In genomic region chr6:158068156-158068892, GRCh38 we compare ENCODE assay signal across 12 cellular contexts.
DNase-seq lines count a peak whose midpoint lies in the region; ATAC-seq and TF ChIP-seq lines count a peak whose summit lies in the region.
"Had no signal": no experiment of that assay in that cellular context is flagged by ENCODE, and none has a peak within 500 bp of the region (broad histone marks: within the 10 kb centered on the region; RNA-seq: fewer than 3 reads in every experiment).

No MANE protein-coding gene starts in this region.

- no CpG with 5 or more reads among the region's 10 CpGs for WGBS in H9 (ENCODE audit: extremely low coverage, insufficient read length, low lambda C conversion rate)
- no CpG with 5 or more reads among the region's 10 CpGs for WGBS in neuronal stem cell (ENCODE audit: extremely low coverage in 2 of 2, insufficient read length in 2 of 2, insufficient replicate concordance in 1 of 2), 2 donors

- H3K36me3 ChIP-seq in ACC112 (ENCODE audit: insufficient read depth, low read length), result peaks cover 4% of the 10 kb centered on the region; the same call in 1 of the 2 replicates
- H3K36me3 ChIP-seq in colonic mucosa, result no peaks in the 10 kb centered on the region
- H3K36me3 ChIP-seq in neuronal stem cell (replicated peaks in 1 of 2; ENCODE audit: control insufficient read depth in 2 of 2, insufficient read depth in 2 of 2, low read length in 2 of 2), result peaks cover 0 to 25% of the 10 kb centered on the region in 2 donors

- no peak overlapping the region for H4K5ac ChIP-seq in H9 (ENCODE audit: insufficient read length, low read depth, low read length)

- H4K8ac ChIP-seq in H9 (replicated peaks; ENCODE audit: insufficient read length, low read depth, low read length) (no peak overlapping the region), neuronal stem cell (ENCODE audit: low read depth, low read length) (no peak overlapping the region)

- no peaks in the 10 kb centered on the region for H3K23me2 ChIP-seq in H9 (ENCODE audit: insufficient read length, low read depth, low read length, poor library complexity, severe bottlenecking)

- peaks cover 4 to 17% of the 10 kb centered on the region in 2 experiments for H3K4me1 Mint-ChIP-seq in H9

- no peak overlapping the region for H2BK15ac ChIP-seq in H9 (ENCODE audit: low read depth, low read length)
- H2BK15ac ChIP-seq in neuronal stem cell (ENCODE audit: low read length), result no peak overlapping the region

- H3K9me3 ChIP-seq in H9 (ENCODE audit: control insufficient read depth, low read depth, low read length) (no peaks in the 10 kb centered on the region), colonic mucosa (no peaks in the 10 kb centered on the region), neuronal stem cell (replicated peaks in 1 of 2; ENCODE audit: control insufficient read depth in 2 of 2, insufficient read depth in 1 of 2, low read depth in 1 of 2, low read length in 2 of 2) (no peaks in the 10 kb centered on the region)

- H2BK12ac ChIP-seq in H9 (ENCODE audit: insufficient read length, low read depth, low read length), result no peak overlapping the region
- H2BK12ac ChIP-seq in neuronal stem cell (ENCODE audit: low read length), result no peak overlapping the region

- H2BK5ac ChIP-seq in H9 (ENCODE audit: insufficient read length, low read length) (no peak overlapping the region), neuronal stem cell (ENCODE audit: low read length) (no peak overlapping the region)

- H4K20me1 ChIP-seq in H9 (ENCODE audit: control insufficient read depth, insufficient read depth, insufficient read length), result no peaks in the 10 kb centered on the region

- H3T11ph ChIP-seq in H9 (ENCODE audit: low read length), result no peak overlapping the region

- H3K27ac ChIP-seq in ACC112 (ENCODE audit: low read depth, low read length), result peak overlapping the region; percentile 97
- H3K27ac ChIP-seq in H9 (ENCODE audit: insufficient read length, low read depth, low read length), result no peak overlapping the region
- peak overlapping the region; percentile 79 for H3K27ac ChIP-seq in colonic mucosa
- no peak overlapping the region for H3K27ac ChIP-seq in neuronal stem cell (replicated peaks; ENCODE audit: low read length)

- H3K79me2 ChIP-seq in ACC112 (ENCODE audit: control insufficient read depth, insufficient read depth, low read length, unreplicated experiment) (peaks cover 2% of the 10 kb centered on the region), H9 (ENCODE audit: insufficient read depth, low read length) (no peaks in the 10 kb centered on the region)

- H2BK120ac ChIP-seq in H9 (ENCODE audit: low read depth, low read length, poor library complexity, severe bottlenecking) (no peak overlapping the region), neuronal stem cell (ENCODE audit: low read depth, low read length) (no peak overlapping the region)

- H3K27me3 ChIP-seq in ACC112 (ENCODE audit: insufficient read depth, low read length) (no peaks in the 10 kb centered on the region), H9 (ENCODE audit: insufficient read depth, low read length) (no peaks in the 10 kb centered on the region), colonic mucosa (no peaks in the 10 kb centered on the region), neuronal stem cell (ENCODE audit: control insufficient read depth in 3 of 3, insufficient read depth in 3 of 3, low read depth in 1 of 3, low read length in 3 of 3) (no peaks in the 10 kb centered on the region)

- H2AK5ac ChIP-seq in H9 (ENCODE audit: insufficient read length, low read length) (no peak overlapping the region), neuronal stem cell (ENCODE audit: low read depth, low read length) (peak overlapping the region; percentile 50)

- no peak for ATAC-seq in GM19467 (IDR thresholded peaks at IDR 0.05; ENCODE audit: unreplicated experiment)

- no peak overlapping the region for H2BK20ac ChIP-seq in H9 (ENCODE audit: low read depth, low read length, poor library complexity, severe bottlenecking)

- no peak overlapping the region for H3K4me2 ChIP-seq in H9 (ENCODE audit: insufficient read depth, insufficient read length, low read length)
- no peak overlapping the region for H3K4me2 ChIP-seq in neuronal stem cell (ENCODE audit: insufficient read depth, low read length, poor library complexity, severe bottlenecking)

- no peaks in the 10 kb centered on the region for H3K9me3 Mint-ChIP-seq in H9
- H3K9me3 Mint-ChIP-seq: CD4-positive, alpha-beta T cell had no signal

- H3K56ac ChIP-seq in H9 (ENCODE audit: insufficient read length, low read depth, low read length), result no peak overlapping the region

- H3K79me1 ChIP-seq in H9 (ENCODE audit: insufficient read depth, low read depth, low read length, poor library complexity, severe bottlenecking), result no peaks in the 10 kb centered on the region
- H3K79me1 ChIP-seq in neuronal stem cell (ENCODE audit: low read depth, low read length), result no peaks in the 10 kb centered on the region

- peaks cover 0 to 53% (median 4%) of the 10 kb centered on the region in 3 experiments; a peak in 3 of 7 replicates for H3K36me3 Mint-ChIP-seq in H9 (ENCODE audit: insufficient read depth in 1 of 3, low read depth in 3 of 3)

- no peak overlapping the region for H3K23ac ChIP-seq in H9 (ENCODE audit: insufficient read length, low read depth, low read length)
- H3K23ac ChIP-seq in neuronal stem cell (ENCODE audit: low read depth, low read length, poor library complexity), result no peak overlapping the region

- H3K4me3 Mint-ChIP-seq in H9, result no peak overlapping the region; a peak in 1 of 5 replicates
- H3K4me3 Mint-ChIP-seq: CD4-positive, alpha-beta T cell had no signal

- H3K4ac ChIP-seq in H9 (ENCODE audit: low read depth, low read length), result no peak overlapping the region
- H3K4ac ChIP-seq in neuronal stem cell (ENCODE audit: low read length), result no peak overlapping the region

- no peaks in the 10 kb centered on the region for H3K27me3 Mint-ChIP-seq in H9 (ENCODE audit: low read depth)
- H3K27me3 Mint-ChIP-seq: CD4-positive, alpha-beta T cell had no signal

- H3K4me1 ChIP-seq in ACC112 (ENCODE audit: control insufficient read depth, insufficient read depth, low read length, unreplicated experiment) (peaks cover 38% of the 10 kb centered on the region), H9 (ENCODE audit: insufficient read depth, low read length) (no peaks in the 10 kb centered on the region), colonic mucosa (peaks cover 4% of the 10 kb centered on the region), neuronal stem cell (ENCODE audit: control insufficient read depth in 2 of 2, insufficient read depth in 1 of 2, low read depth in 1 of 2, low read length in 2 of 2) (peaks cover 1 to 2% of the 10 kb centered on the region in 2 donors)

- H3K14ac ChIP-seq in H9 (ENCODE audit: insufficient read depth, low read length) (no peak overlapping the region), neuronal stem cell (ENCODE audit: low read length) (no peak overlapping the region)

- H2AFZ ChIP-seq in ACC112 (ENCODE audit: low read length, unreplicated experiment) (no peak overlapping the region), H9 (ENCODE audit: low read length) (no peak overlapping the region), neuronal stem cell (ENCODE audit: low read length) (no peak overlapping the region)

- H3K9ac ChIP-seq in H9 (ENCODE audit: extremely low read depth, insufficient read length, low read length) (no peak overlapping the region), colonic mucosa (ENCODE audit: low read depth in 2 of 2, low read length in 2 of 2) (peak overlapping the region in 1 of 2 donors; percentile 15), neuronal stem cell (ENCODE audit: low read depth, low read length, poor library complexity) (no peak overlapping the region)

- TF ChIP-seq CTCF in H9 (conservative IDR thresholded peaks at IDR 0.05) (no peak), colonic mucosa (IDR thresholded peaks at IDR 0.05) (no peak)

- DNase-seq in H9 (no peak), colonic mucosa (no peak), neuronal stem cell (ENCODE audit: low spot score) (no peak), SHP77 (lab: John Stamatoyannopoulos, UW) (no peak), UCSD-AML1 (lab: John Stamatoyannopoulos, UW; ENCODE audit: unreplicated experiment) (no peak), NCI-H526 (lab: John Stamatoyannopoulos, UW) (no peak)
- DNase-seq: activated CD4-positive, CD25-positive, alpha-beta regulatory T cell treated with anti-CD3 and anti-CD28 coated beads, Interleukin-2, amount 50 U/mL, for 72 hours; CD4-positive, alpha-beta T cell; effector CD8-positive, alpha-beta T cell; stimulated activated naive CD4-positive, alpha-beta T cell treated with Interleukin-2 at 50 U/mL for 16 hours had no signal

- H3K18ac ChIP-seq in H9 (ENCODE audit: insufficient read length, low read depth, low read length) (no peak overlapping the region), neuronal stem cell (ENCODE audit: low read length) (no peak overlapping the region)

- H4K91ac ChIP-seq in H9 (ENCODE audit: insufficient read length, low read depth, low read length) (no peak overlapping the region), neuronal stem cell (ENCODE audit: low read depth, low read length, poor library complexity) (no peak overlapping the region)

- peak overlapping the region in 2 of 3 experiments; percentile 9 to 64; a peak in 4 of 7 replicates for H3K27ac Mint-ChIP-seq in H9
- H3K27ac Mint-ChIP-seq: CD4-positive, alpha-beta T cell had no signal

- H3K4me3 ChIP-seq in ACC112 (ENCODE audit: low read depth, low read length) (no peak overlapping the region), colonic mucosa (no peak overlapping the region), neuronal stem cell (ENCODE audit: low read length in 2 of 2) (no peak overlapping the region)

- intact Hi-C loops in colonic mucosa (cut with DNase I), result no loop called here

Comparison
In these comparisons a context has a peak if more than half of its experiments do, and no peak if none do; other contexts are left out.
1. H3K27ac ChIP-seq: peak in ACC112 (single experiment) and colonic mucosa (single experiment); none in H9 (single experiment) and neuronal stem cell (single experiment).